19 cellular contexts compared by ENCODE assay signal in genomic region chr5:120818128-120818527, GRCh38.
"Had no signal": no experiment of that assay in that cellular context is flagged by ENCODE, and none has a peak within 500 bp of the region (broad histone marks: within the 10 kb centered on the region; RNA-seq: fewer than 3 reads in every experiment).

No MANE protein-coding gene starts in this region.

- H3K9me3 ChIP-seq: ascending aorta, left lung, thyroid gland had no signal

- H3K4me1 ChIP-seq: ascending aorta, left lung, neural progenitor cell, thyroid gland had no signal

- H3K4me3 ChIP-seq: ascending aorta, left lung, lung, neural progenitor cell, thyroid gland had no signal

- H3K27me3 ChIP-seq: ascending aorta, brain microvascular endothelial cell, left lung, neural progenitor cell, thyroid gland had no signal

- H3K36me3 ChIP-seq: ascending aorta, brain microvascular endothelial cell, left lung, neural progenitor cell, thyroid gland had no signal

- DNase-seq: activated CD4-positive, alpha-beta T cell treated with anti-CD3 and anti-CD28 coated beads for 36 hours; activated CD4-positive, alpha-beta T cell treated with anti-CD3 and anti-CD28 coated beads, Interleukin-2, amount 50 U/mL, for 4 hours; activated CD8-positive, alpha-beta memory T cell treated with anti-CD3 and anti-CD28 coated beads for 24 hours; activated CD8-positive, alpha-beta memory T cell treated with anti-CD3 and anti-CD28 coated beads, Interleukin-2, amount 50 U/mL, for 4 hours; activated T-cell treated with anti-CD3 and anti-CD28 coated beads, Interleukin-2, amount 50 U/mL, for 24 hours; brain microvascular endothelial cell; caudate nucleus; dermis blood vessel endothelial cell; effector CD8-positive, alpha-beta T cell; foreskin melanocyte; immature natural killer cell; naive thymus-derived CD8-positive, alpha-beta T cell; stimulated activated CD4-positive, alpha-beta T cell treated with anti-CD3 and anti-CD28 coated beads, Interleukin-4, amount 100 ng/mL, for 24 hours; stimulated activated naive CD8-positive, alpha-beta T cell treated with anti-CD3 and anti-CD28 coated beads, Interleukin-15, Interleukin-2, amounts not matched to agents 100 U/mL and 50 U/mL, for 24 hours; thyroid gland had no signal

- H3K27ac ChIP-seq: ascending aorta, brain microvascular endothelial cell, left lung, neural progenitor cell, thyroid gland had no signal
